Comparison of ENCODE assay signal across 25 cellular contexts in genomic region chr2:9694661-9695060, GRCh38.
"Had no signal": no experiment of that assay in that cellular context is flagged by ENCODE, and none has a peak within 500 bp of the region (broad histone marks: within the 10 kb centered on the region; RNA-seq: fewer than 3 reads in every experiment).

No MANE protein-coding gene starts in this region.

- ATAC-seq: activated T-cell treated with anti-CD3 and anti-CD28 coated beads, Interleukin-2, amount 50 U/mL, for 4 hours; activated T-helper 17 cell treated with anti-CD3 and anti-CD28 coated beads, Interleukin-2, amount 50 U/mL, for 72 hours; Panc1 had no signal

- H3K27ac Mint-ChIP-seq: activated B cell treated with CpG ODN at 0.5 μM for 24 hours; activated CD4-positive, alpha-beta T cell treated with anti-CD3 and anti-CD28 coated beads, Interleukin-2, amount 10 ng/mL, durations not matched to agents 24 days and 14 days; activated naive CD4-positive, alpha-beta T cell treated with anti-CD3 and anti-CD28 coated beads for 36 hours; activated naive CD8-positive, alpha-beta T cell treated with anti-CD3 and anti-CD28 coated beads for 36 hours; activated T-helper 17 cell treated with anti-CD3 and anti-CD28 coated beads, Interleukin-2, amount 50 U/mL, for 72 hours; T-helper 1 cell treated with Interleukin-12 subunit alpha and Interleukin-12 subunit beta and Interleukin-4 antibody, amounts not matched to agents 30 μg/mL and 1 μg/mL, for 36 hours had no signal

- H3K4me3 Mint-ChIP-seq: activated B cell treated with CpG ODN at 0.5 μM for 24 hours; activated CD4-positive, alpha-beta T cell treated with anti-CD3 and anti-CD28 coated beads, Interleukin-2, amount 10 ng/mL, durations not matched to agents 24 days and 14 days; activated naive CD4-positive, alpha-beta T cell treated with anti-CD3 and anti-CD28 coated beads for 36 hours; activated naive CD8-positive, alpha-beta T cell treated with anti-CD3 and anti-CD28 coated beads for 36 hours; activated T-cell treated with anti-CD3 and anti-CD28 coated beads, Interleukin-2, amount 50 U/mL, for 4 hours; T-helper 1 cell treated with Interleukin-12 subunit alpha and Interleukin-12 subunit beta and Interleukin-4 antibody, amounts not matched to agents 30 μg/mL and 1 μg/mL, for 36 hours had no signal

- H3K27me3 ChIP-seq: brain microvascular endothelial cell, cardiac muscle cell had no signal

- H3K27ac ChIP-seq: brain microvascular endothelial cell, cardiac muscle cell had no signal

- H3K4me3 ChIP-seq: cardiac muscle cell had no signal

- H3K27me3 Mint-ChIP-seq: activated B cell treated with CpG ODN at 0.5 μM for 24 hours; activated CD4-positive, alpha-beta T cell treated with anti-CD3 and anti-CD28 coated beads, Interleukin-2, amount 10 ng/mL, durations not matched to agents 24 days and 14 days; activated naive CD8-positive, alpha-beta T cell treated with anti-CD3 and anti-CD28 coated beads for 36 hours; activated T-helper 17 cell treated with anti-CD3 and anti-CD28 coated beads, Interleukin-2, amount 50 U/mL, for 72 hours had no signal

- H3K9me3 Mint-ChIP-seq: activated B cell treated with CpG ODN at 0.5 μM for 24 hours; activated CD4-positive, alpha-beta T cell treated with anti-CD3 and anti-CD28 coated beads, Interleukin-2, amount 10 ng/mL, durations not matched to agents 24 days and 14 days; activated naive CD4-positive, alpha-beta T cell treated with anti-CD3 and anti-CD28 coated beads for 36 hours; activated naive CD8-positive, alpha-beta T cell treated with anti-CD3 and anti-CD28 coated beads for 36 hours; activated T-cell treated with anti-CD3 and anti-CD28 coated beads, Interleukin-2, amount 50 U/mL, for 4 hours; activated T-helper 17 cell treated with anti-CD3 and anti-CD28 coated beads, Interleukin-2, amount 50 U/mL, for 72 hours; T-helper 1 cell treated with Interleukin-12 subunit alpha and Interleukin-12 subunit beta and Interleukin-4 antibody, amounts not matched to agents 30 μg/mL and 1 μg/mL, for 36 hours had no signal

- H3K36me3 ChIP-seq: brain microvascular endothelial cell, cardiac muscle cell had no signal

- H3K36me3 Mint-ChIP-seq: activated naive CD8-positive, alpha-beta T cell treated with anti-CD3 and anti-CD28 coated beads for 36 hours had no signal

- DNase-seq: activated B cell treated with CpG ODN at 0.5 μM for 24 hours; activated CD4-positive, alpha-beta T cell treated with anti-CD3 and anti-CD28 coated beads for 1 hour; activated CD4-positive, alpha-beta T cell treated with anti-CD3 and anti-CD28 coated beads, Interleukin-2, amount 10 ng/mL, durations not matched to agents 24 days and 14 days; activated CD4-positive, alpha-beta T cell treated with anti-CD3 and anti-CD28 coated beads, Interleukin-2, amount 50 U/mL, for 48 hours; activated gamma-delta T cell; activated naive CD4-positive, alpha-beta T cell treated with anti-CD3 and anti-CD28 coated beads for 36 hours; activated naive CD8-positive, alpha-beta T cell treated with anti-CD3 and anti-CD28 coated beads for 36 hours; activated T-cell treated with anti-CD3 and anti-CD28 coated beads, Interleukin-2, amount 50 U/mL, for 4 hours; brain microvascular endothelial cell; cerebellar nuclear complex; Karpas-422; MM.1S; NCI-H1105; NCI-H1436; NCI-H1694 treated with DMSO at 0.1 percent for 48 hours; NCI-H2029 treated with DMSO at 0.1 percent for 48 hours; NCI-H510A treated with DMSO at 0.1 percent for 48 hours; NCI-H69; NK-92 treated with Interleukin-12 subunit alpha and Interleukin-12 subunit beta, amount 100 ng/mL, for 24 hours; SHP77 treated with DMSO at 0.1 percent for 48 hours; T-helper 9 cell had no signal
